In genomic region chr3:25237602-25238001, GRCh38 we compare ENCODE assay signal across 34 cellular contexts.
"Had no signal": no experiment of that assay in that cellular context is flagged by ENCODE, and none has a peak within 500 bp of the region (broad histone marks: within the 10 kb centered on the region; RNA-seq: fewer than 3 reads in every experiment).

No MANE protein-coding gene starts in this region.

- H3K4me3 ChIP-seq: adrenal gland, ascending aorta, body of pancreas, breast epithelium, cardiac muscle cell had no signal

- H3K36me3 ChIP-seq: adrenal gland, ascending aorta, brain microvascular endothelial cell, breast epithelium, cardiac muscle cell had no signal

- H3K27me3 ChIP-seq: adrenal gland, ascending aorta, body of pancreas, brain microvascular endothelial cell, breast epithelium, cardiac muscle cell had no signal

- H3K4me1 ChIP-seq: adrenal gland, ascending aorta, body of pancreas, breast epithelium had no signal

- DNase-seq: activated effector memory CD4-positive, alpha-beta T cell treated with anti-CD3 and anti-CD28 coated beads, Interleukin-2, amount 50 U/mL, for 16 hours; activated effector memory CD4-positive, alpha-beta T cell treated with Interleukin-2 at 50 U/mL for 16 hours; activated gamma-delta T cell; activated gamma-delta T cell treated with Interleukin-2 at 50 U/mL for 16 hours; activated naive CD4-positive, alpha-beta T cell; activated naive CD4-positive, alpha-beta T cell treated with anti-CD3 and anti-CD28 coated beads for 36 hours; activated naive CD4-positive, alpha-beta T cell treated with anti-CD3 and anti-CD28 coated beads, Interleukin-2, amount 10 ng/mL, durations not matched to agents 7 days and 5 days; activated naive CD4-positive, alpha-beta T cell treated with anti-CD3 and anti-CD28 coated beads, Interleukin-2, amount 50 U/mL, for 16 hours; activated naive CD4-positive, alpha-beta T cell treated with Interleukin-2 at 50 U/mL for 16 hours; activated naive CD8-positive, alpha-beta T cell treated with anti-CD3 and anti-CD28 coated beads for 36 hours; activated naive CD8-positive, alpha-beta T cell treated with anti-CD3 and anti-CD28 coated beads, Interleukin-2, amount 10 ng/mL, durations not matched to agents 7 days and 5 days; activated naive CD8-positive, alpha-beta T cell treated with anti-CD3 and anti-CD28 coated beads, Interleukin-2, amount 50 U/mL, for 24 hours; activated T-cell treated with anti-CD3 and anti-CD28 coated beads, Interleukin-2, amount 50 U/mL, for 1 hour; activated T-cell treated with anti-CD3 and anti-CD28 coated beads, Interleukin-2, amount 50 U/mL, for 24 hours; activated T-cell treated with anti-CD3 and anti-CD28 coated beads, Interleukin-2, amount 50 U/mL, for 4 hours; activated T-cell treated with anti-CD3 and anti-CD28 coated beads, Interleukin-2, amount 50 U/mL, for 48 hours; activated T-cell treated with anti-CD3 and anti-CD28 coated beads, Interleukin-2, amount 50 U/mL, for 72 hours; adrenal gland; amniotic stem cell; amygdala; anterior cingulate cortex; aorta; body of pancreas; brain microvascular endothelial cell; caudate nucleus; central memory CD4-positive, alpha-beta T cell; cerebellar nuclear complex had no signal

- FAIRE-seq: astrocyte, bronchial epithelial cell had no signal

- H3K9me3 ChIP-seq: adrenal gland, ascending aorta, body of pancreas had no signal

- H3K27ac ChIP-seq: adrenal gland, ascending aorta, body of pancreas, brain microvascular endothelial cell, breast epithelium, cardiac muscle cell had no signal

- ATAC-seq: activated naive CD4-positive, alpha-beta T cell treated with anti-CD3 and anti-CD28 coated beads, Interleukin-2, amount 50 U/mL, for 72 hours; activated naive CD8-positive, alpha-beta T cell treated with anti-CD3 and anti-CD28 coated beads, Interleukin-2, amount 50 U/mL, for 24 hours; activated T-cell treated with anti-CD3 and anti-CD28 coated beads, Interleukin-2, amount 50 U/mL, for 4 hours; activated T-cell treated with anti-CD3 and anti-CD28 coated beads, Interleukin-2, amount 50 U/mL, for 72 hours; activated T-helper 17 cell treated with anti-CD3 and anti-CD28 coated beads, Interleukin-2, amount 50 U/mL, for 72 hours; body of pancreas had no signal
